ENCODE assay signal across 20 cellular contexts in genomic region chr1:107617921-107618320, GRCh38.
DNase-seq lines count a peak whose midpoint lies in the region; ATAC-seq and TF ChIP-seq lines count a peak whose summit lies in the region.
"Had no signal": no experiment of that assay in that cellular context is flagged by ENCODE, and none has a peak within 500 bp of the region (broad histone marks: within the 10 kb centered on the region; RNA-seq: fewer than 3 reads in every experiment).

No MANE protein-coding gene starts in this region.

- no peaks in the 10 kb centered on the region for H3K27me3 ChIP-seq in GM23338 (ENCODE audit: insufficient read depth)
- H3K27me3 ChIP-seq: BE2C; BLaER1 treated with 17β-estradiol and CSF1 and Interleukin-3, amounts not matched to agents 10 nM and 100 nM had no signal

- H3K36me3 ChIP-seq in GM23338 (ENCODE audit: insufficient read depth) = no peaks in the 10 kb centered on the region
- H3K36me3 ChIP-seq in OCI-LY7 (ENCODE audit: insufficient read depth, low read length) = no peaks in the 10 kb centered on the region
- H3K36me3 ChIP-seq: BE2C had no signal

- no peak for ATAC-seq in GM23338
- ATAC-seq: A549 had no signal

- peaks cover under 1% of the 10 kb centered on the region; the same call in 1 of the 3 replicates for H3K9me3 Mint-ChIP-seq in GM23338
- no peaks in the 10 kb centered on the region for H3K9me3 Mint-ChIP-seq in endothelial cell (ENCODE audit: unreplicated experiment)
- peaks cover 16% of the 10 kb centered on the region for H3K9me3 Mint-ChIP-seq in nephron progenitor cell

- no peaks in the 10 kb centered on the region for H3K4me1 Mint-ChIP-seq in GM23338
- H3K4me1 Mint-ChIP-seq in endothelial cell (ENCODE audit: unreplicated experiment) = peaks cover 3% of the 10 kb centered on the region
- H3K4me1 Mint-ChIP-seq in nephron progenitor cell = peaks cover 4% of the 10 kb centered on the region
- H3K4me1 Mint-ChIP-seq: CD14-positive monocyte; CD4-positive, alpha-beta memory T cell had no signal

- no peak overlapping the region for H3K4me3 Mint-ChIP-seq in GM23338
- H3K4me3 Mint-ChIP-seq in endothelial cell (ENCODE audit: unreplicated experiment) = peak overlapping the region; percentile 32
- H3K4me3 Mint-ChIP-seq in nephron progenitor cell = no peak overlapping the region
- H3K4me3 Mint-ChIP-seq: CD14-positive monocyte; CD4-positive, alpha-beta memory T cell had no signal

- H3K4me3 ChIP-seq in GM23338 = no peak overlapping the region
- no peak overlapping the region for H3K4me3 ChIP-seq in OCI-LY7 (ENCODE audit: low read depth, low read length, poor library complexity, severe bottlenecking)
- H3K4me3 ChIP-seq: A549; BLaER1 treated with 17β-estradiol and CSF1 and Interleukin-3, amounts not matched to agents 10 nM and 100 nM had no signal

- BruUV-seq in OCI-LY7 (replicated peaks; lab: Mats Ljungman, UMichigan) = no TSS peak

- H3K27ac Mint-ChIP-seq in GM23338 (no peak overlapping the region), endothelial cell (ENCODE audit: unreplicated experiment) (no peak overlapping the region), nephron progenitor cell (no peak overlapping the region)
- H3K27ac Mint-ChIP-seq: CD14-positive monocyte; CD4-positive, alpha-beta memory T cell had no signal

- peak; percentile 7 for DNase-seq in GM23338 (ENCODE audit: low spot score)
- peak; percentile 8 for DNase-seq in RPMI8226
- no peak for DNase-seq in endothelial cell (ENCODE audit: low spot score)
- no peak for DNase-seq in effector CD8-positive, alpha-beta T cell (lab: John Stamatoyannopoulos, UW)
- DNase-seq in OCI-LY7 (ENCODE audit: low spot score) = no peak
- no peak for DNase-seq in nephron progenitor cell
- DNase-seq: 8988T; ACHN; AML-193; BE2C; Calu3; CD4-positive, alpha-beta memory T cell; COR-L47; DMS153; GF-D8; H7; HCEC 1CT had no signal

- TF ChIP-seq CTCF in GM23338 (conservative IDR thresholded peaks at IDR 0.05; ENCODE audit: low read depth in 2 of 2) (no peak), endothelial cell (IDR thresholded peaks at IDR 0.05; ENCODE audit: unreplicated experiment) (no peak), OCI-LY7 (conservative IDR thresholded peaks at IDR 0.05; ENCODE audit: low read length) (no peak), nephron progenitor cell (IDR thresholded peaks at IDR 0.05) (no peak)

- H4K20me1 ChIP-seq in GM23338 (replicated peaks; ENCODE audit: insufficient read depth) (no peaks in the 10 kb centered on the region), OCI-LY7 (ENCODE audit: insufficient read depth, low read length) (no peaks in the 10 kb centered on the region)
- H4K20me1 ChIP-seq: BLaER1 treated with 17β-estradiol and CSF1 and Interleukin-3, amounts not matched to agents 10 nM and 100 nM had no signal

- POLR2A ChIA-PET in OCI-LY7 (lab: Charles Lee) = interaction anchor here (0.6 to 1.5 kb wide), 2 partner anchors 18 to 263 kb away, joined by 4 read pairs; no protein-coding TSS in a partner anchor

- H3K36me3 Mint-ChIP-seq in GM23338 (ENCODE audit: low read depth) (no peaks in the 10 kb centered on the region), endothelial cell (ENCODE audit: low read depth, unreplicated experiment) (peaks cover 49% of the 10 kb centered on the region), nephron progenitor cell (ENCODE audit: low read depth) (no peaks in the 10 kb centered on the region)

- intact Hi-C loops in OCI-LY7 (cut with micrococcal nuclease; ENCODE audit: unreplicated experiment) = no loop called here

- H3K27ac ChIP-seq in GM23338 (ENCODE audit: low read depth) (no peak overlapping the region), OCI-LY7 (ENCODE audit: low read depth, low read length, poor library complexity, severe bottlenecking) (no peak overlapping the region)
- H3K27ac ChIP-seq: A549; BLaER1 treated with 17β-estradiol and CSF1 and Interleukin-3, amounts not matched to agents 10 nM and 100 nM had no signal

- H3K4me2 ChIP-seq in GM23338 (no peak overlapping the region), OCI-LY7 (ENCODE audit: low read length) (no peak overlapping the region)
- H3K4me2 ChIP-seq: A549; BLaER1 treated with 17β-estradiol and CSF1 and Interleukin-3, amounts not matched to agents 10 nM and 100 nM had no signal

- CTCF ChIA-PET in OCI-LY7 (lab: Charles Lee; ENCODE audit: unreplicated experiment) = no interaction called here

- H3F3A ChIP-seq in GM23338 (replicated peaks; ENCODE audit: low read depth) = no peaks in the 10 kb centered on the region

- H3K4me1 ChIP-seq in GM23338 (ENCODE audit: insufficient read depth) (no peaks in the 10 kb centered on the region), OCI-LY7 (ENCODE audit: insufficient read depth, low read length, poor library complexity, severe bottlenecking) (peaks cover 36% of the 10 kb centered on the region)
- H3K4me1 ChIP-seq: A549, BE2C had no signal

- H3K79me2 ChIP-seq in GM23338 (replicated peaks; ENCODE audit: insufficient read depth) = no peaks in the 10 kb centered on the region
- H3K79me2 ChIP-seq in OCI-LY7 (ENCODE audit: insufficient read depth, low read depth, low read length) = no peaks in the 10 kb centered on the region

- H3K27me3 Mint-ChIP-seq in GM23338 (ENCODE audit: insufficient read depth, low read depth, poor library complexity) (no peaks in the 10 kb centered on the region), endothelial cell (ENCODE audit: unreplicated experiment) (peaks cover 3% of the 10 kb centered on the region), nephron progenitor cell (ENCODE audit: low read depth, poor library complexity) (no peaks in the 10 kb centered on the region)
- H3K27me3 Mint-ChIP-seq: CD4-positive, alpha-beta memory T cell had no signal

- peaks cover 5% of the 10 kb centered on the region; the same call in 1 of the 2 replicates for H3K9me3 ChIP-seq in OCI-LY7 (ENCODE audit: low read length)
- H3K9me3 ChIP-seq: BE2C had no signal

- H3K9me2 ChIP-seq in GM23338 (ENCODE audit: insufficient read depth) (no peaks in the 10 kb centered on the region), OCI-LY7 (ENCODE audit: insufficient read depth, low read length) (no peaks in the 10 kb centered on the region; the same call in 1 of the 2 replicates)

- H2AFZ ChIP-seq in GM23338 = no peak overlapping the region
- no peak overlapping the region for H2AFZ ChIP-seq in OCI-LY7 (ENCODE audit: low read length)

TF ChIP-seq in GM23338, 12 proteins besides CTCF, POLR2A, EP300 and RAD21:
- TF ChIP-seq ZNF114 (CRISPR knock-in tag; IDR thresholded peaks at IDR 0.05) (no peak), ZNF462 (CRISPR knock-in tag; IDR thresholded peaks at IDR 0.05) (no peak), POLR2AphosphoS5 (IDR thresholded peaks at IDR 0.05; ENCODE audit: low read depth) (no peak), EZH2 (IDR thresholded peaks at IDR 0.05; ENCODE audit: low read depth, unreplicated experiment) (no peak)

Comparison
In these comparisons a context has a peak if more than half of its experiments do, and no peak if none do; other contexts are left out.
1. DNase-seq: peak in GM23338 (single experiment) and RPMI8226 (single experiment); none in endothelial cell (single experiment), effector CD8-positive, alpha-beta T cell (single experiment), OCI-LY7 (single experiment) and nephron progenitor cell (single experiment).